18 cellular contexts compared by ENCODE assay signal in the genomic region with DNA sequence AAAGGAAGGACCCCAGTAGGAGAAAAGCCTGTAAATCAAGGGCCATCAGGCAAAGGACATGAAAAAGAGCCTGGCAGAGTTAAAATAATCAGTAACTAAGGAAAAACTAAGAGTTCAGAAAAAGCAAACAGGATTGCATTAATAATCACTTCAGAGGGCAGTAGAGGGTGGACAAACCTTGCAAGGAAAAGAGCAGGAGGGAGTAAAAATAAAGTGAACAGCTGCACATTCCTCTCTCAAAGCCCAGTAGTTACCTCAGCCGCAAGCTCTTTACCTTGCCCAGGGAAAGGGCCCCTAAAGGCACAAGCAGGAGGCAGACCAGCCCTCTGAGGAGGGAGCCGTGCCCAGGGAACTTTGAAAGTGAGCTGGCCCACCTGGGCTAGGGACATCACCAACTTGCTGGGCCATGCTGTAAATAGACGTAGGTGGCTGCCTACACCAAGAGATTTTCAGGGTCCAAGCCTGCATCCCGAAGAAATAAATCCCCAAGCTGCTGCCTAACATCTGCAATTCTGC.
DNase-seq lines count a peak whose midpoint lies in the region; ATAC-seq, FAIRE-seq and TF ChIP-seq lines count a peak whose summit lies in the region.
"Had no signal": no experiment of that assay in that cellular context is flagged by ENCODE, and none has a peak within 500 bp of the region (broad histone marks: within the 10 kb centered on the region; RNA-seq: fewer than 3 reads in every experiment).

No MANE protein-coding gene starts in this region.

- no peak overlapping the region for H3K18ac ChIP-seq in H1 (ENCODE audit: extremely low read depth, low read length)

- FAIRE-seq in H1 (lab: Jason Lieb, UNC): no peak
- FAIRE-seq: A549 had no signal

- H3K4me3 ChIP-seq in GM23338 (no peak overlapping the region), H1 (ENCODE audit: extremely low read depth in 1 of 4, insufficient read depth in 2 of 4, low read depth in 3 of 4, low read length in 4 of 4) (no peak overlapping the region), thoracic aorta (no peak overlapping the region)
- H3K4me3 ChIP-seq: A549 had no signal

- no peak overlapping the region for H3K23ac ChIP-seq in H1 (ENCODE audit: insufficient read length)

- H2BK12ac ChIP-seq in H1 (ENCODE audit: low read depth, low read length): no peak overlapping the region

- H4K20me1 ChIP-seq in GM23338 (replicated peaks; ENCODE audit: insufficient read depth) (no peaks in the 10 kb centered on the region; the same call in 1 of the 2 replicates), H1 (replicated peaks in 1 of 2; ENCODE audit: control insufficient read depth in 1 of 2, insufficient read depth in 2 of 2, low read length in 2 of 2) (no peaks in the 10 kb centered on the region)

- peak overlapping the region; percentile 80 for H2AFZ ChIP-seq in GM23338
- peak overlapping the region; percentile 66; the same call in 1 of the 2 replicates for H2AFZ ChIP-seq in H1 (ENCODE audit: low read length)

- peaks cover 9% of the 10 kb centered on the region for H3K4me1 Mint-ChIP-seq in GM23338
- H3K4me1 Mint-ChIP-seq: CD14-positive monocyte had no signal

- no peak overlapping the region for H3K4ac ChIP-seq in H1 (replicated peaks; ENCODE audit: insufficient read length, low read depth, low read length)

- H3K27me3 ChIP-seq in GM23338 (ENCODE audit: insufficient read depth): no peaks in the 10 kb centered on the region
- no peaks in the 10 kb centered on the region for H3K27me3 ChIP-seq in H1 (replicated peaks in 1 of 4; ENCODE audit: control insufficient read depth in 3 of 4, extremely low read depth in 1 of 4, insufficient read depth in 3 of 4, low read length in 3 of 4)
- H3K27me3 ChIP-seq in thoracic aorta (replicated peaks; ENCODE audit: insufficient read depth): no peaks in the 10 kb centered on the region

- no peak overlapping the region for H3K9ac ChIP-seq in H1 (replicated peaks in 1 of 4; ENCODE audit: extremely low read depth in 1 of 4, low read depth in 3 of 4, low read length in 3 of 4)

- no peak overlapping the region for H4K91ac ChIP-seq in H1 (replicated peaks; ENCODE audit: insufficient read length, low read length)

- no peak for TF ChIP-seq EP300 in H1 (IDR thresholded peaks at IDR 0.05; ENCODE audit: borderline replicate concordance in 1 of 2, low read depth in 2 of 2, low read length in 2 of 2)

- H3K79me2 ChIP-seq in GM23338 (replicated peaks; ENCODE audit: insufficient read depth) (no peaks in the 10 kb centered on the region), H1 (ENCODE audit: control insufficient read depth in 1 of 2, insufficient read depth in 2 of 2, low read length in 2 of 2) (no peaks in the 10 kb centered on the region)

- H3F3A ChIP-seq in GM23338 (replicated peaks; ENCODE audit: low read depth): no peaks in the 10 kb centered on the region

- no peak overlapping the region for H2BK15ac ChIP-seq in H1 (ENCODE audit: low read length)

- no peak overlapping the region for H3K56ac ChIP-seq in H1 (replicated peaks; ENCODE audit: insufficient read length, low read depth, low read length)

- no peak overlapping the region for H3K27ac Mint-ChIP-seq in GM23338
- H3K27ac Mint-ChIP-seq: CD14-positive monocyte had no signal

- H3K27ac ChIP-seq in GM23338 (ENCODE audit: low read depth) (no peak overlapping the region), H1 (ENCODE audit: low read depth, low read length) (no peak overlapping the region), thoracic aorta (peak overlapping the region; percentile 78 to 80)
- H3K27ac ChIP-seq: A549 had no signal

- no peak overlapping the region for H2BK20ac ChIP-seq in H1 (ENCODE audit: low read length)

- H3K9me3 ChIP-seq in H1 (ENCODE audit: insufficient read depth in 2 of 2, low read depth in 1 of 2, low read length in 1 of 2): no peaks in the 10 kb centered on the region
- no peaks in the 10 kb centered on the region for H3K9me3 ChIP-seq in thoracic aorta
- H3K9me3 ChIP-seq: A549 had no signal

- H3K4me2 ChIP-seq in GM23338: peak overlapping the region; percentile 31; the same call in 1 of the 2 replicates
- no peak overlapping the region; a peak in 1 of 4 replicates for H3K4me2 ChIP-seq in H1 (ENCODE audit: insufficient read depth in 1 of 2, low read depth in 2 of 2, low read length in 2 of 2)
- H3K4me2 ChIP-seq: A549 had no signal

- H4K5ac ChIP-seq in H1 (ENCODE audit: insufficient read length, low read depth, low read length): no peak overlapping the region

- H2BK120ac ChIP-seq in H1 (replicated peaks; ENCODE audit: low read depth, low read length): no peak overlapping the region

- no peak overlapping the region for H4K8ac ChIP-seq in H1 (ENCODE audit: extremely low read depth, insufficient read depth, low read length)

- WGBS in H1 (ENCODE audit: extremely low coverage in 1 of 2, insufficient coverage in 1 of 2, insufficient read length in 1 of 2, insufficient replicate concordance in 2 of 2, low coverage in 1 of 2, low lambda C conversion rate in 2 of 2, missing lambda C conversion rate in 1 of 2), 2 experiments: 67% methylated on average over 4 of the region's 4 CpGs; no CpG with 5 or more reads in 1 of the 2 experiments

- TF ChIP-seq CTCF in GM23338 (conservative IDR thresholded peaks at IDR 0.05; ENCODE audit: low read depth in 2 of 2): no peak
- TF ChIP-seq CTCF in H1 (IDR thresholded peaks at IDR 0.05; ENCODE audit: control extremely low read depth in 1 of 3, insufficient read depth in 1 of 3, low read depth in 1 of 3, low read length in 3 of 3): no peak
- no peak for TF ChIP-seq CTCF in thoracic aorta (IDR thresholded peaks at IDR 0.05)

- ATAC-seq in GM23338: peak; percentile 83
- peak; percentile 63 for ATAC-seq in thoracic aorta (ENCODE audit: insufficient number of reproducible peaks, low FRiP score, low read depth)
- no peak for ATAC-seq in GM18858 (IDR thresholded peaks at IDR 0.05; ENCODE audit: unreplicated experiment)
- ATAC-seq in Right ventricle myocardium inferior: no peak
- no peak for ATAC-seq in HG02870 (IDR thresholded peaks at IDR 0.05; ENCODE audit: unreplicated experiment)
- ATAC-seq: A549, PC-3 had no signal

- no peak for TF ChIP-seq RAD21 in H1 (IDR thresholded peaks at IDR 0.05 in 1 of 2, conservative IDR thresholded peaks at IDR 0.05 in 1 of 2; ENCODE audit: low read depth in 2 of 2, low read length in 2 of 2)

- H2BK5ac ChIP-seq in H1 (ENCODE audit: low read depth, low read length): no peak overlapping the region

- no peaks in the 10 kb centered on the region for H3K27me3 Mint-ChIP-seq in GM23338 (ENCODE audit: insufficient read depth, low read depth, poor library complexity)

- H2AK5ac ChIP-seq in H1 (ENCODE audit: low read depth, low read length): no peak overlapping the region

- no peaks in the 10 kb centered on the region for H3K36me3 Mint-ChIP-seq in GM23338 (ENCODE audit: low read depth)
- H3K36me3 Mint-ChIP-seq: CD14-positive monocyte had no signal

- peaks cover 7% of the 10 kb centered on the region; the same call in 1 of the 2 replicates for H3K9me2 ChIP-seq in GM23338 (ENCODE audit: insufficient read depth)

- H3K9me3 Mint-ChIP-seq in GM23338: no peaks in the 10 kb centered on the region
- H3K9me3 Mint-ChIP-seq: CD14-positive monocyte had no signal

- H3K14ac ChIP-seq in H1 (ENCODE audit: insufficient read length): no peak overlapping the region

- TF ChIP-seq POLR2A in H1 (IDR thresholded peaks at IDR 0.05; ENCODE audit: control extremely low read depth in 1 of 2, low read depth in 2 of 2, low read length in 2 of 2): no peak

- H3K79me1 ChIP-seq in H1 (ENCODE audit: low read depth, low read length): no peaks in the 10 kb centered on the region

- no peaks in the 10 kb centered on the region for H3K36me3 ChIP-seq in GM23338 (ENCODE audit: insufficient read depth)
- H3K36me3 ChIP-seq in H1 (ENCODE audit: control insufficient read depth in 2 of 4, insufficient read depth in 4 of 4, low read length in 3 of 4): no peaks in the 10 kb centered on the region
- no peaks in the 10 kb centered on the region for H3K36me3 ChIP-seq in thoracic aorta

- peak; percentile 45 for DNase-seq in GM23338 (ENCODE audit: low spot score)
- no peak for DNase-seq in H1 (ENCODE audit: low read depth in 1 of 2, low spot score in 2 of 2)
- DNase-seq in kidney tubule cell (ENCODE audit: low spot score): peak; percentile 17
- no peak for DNase-seq in thoracic aorta (ENCODE audit: low spot score)
- DNase-seq in Right ventricle myocardium inferior (ENCODE audit: missing footprints): no peak
- no peak for DNase-seq in SKM-1 (lab: John Stamatoyannopoulos, UW; ENCODE audit: unreplicated experiment)
- DNase-seq: COR-L47, DMS53, KBM-7, NCI-H1048, NCI-H146, NCI-H226, NCI-H526 treated with DMSO at 0.1 percent for 48 hours, PC-3 had no signal

- POLR2A ChIA-PET in H1 (lab: Charles Lee; ENCODE audit: partially characterized antibody): no interaction called here

- no peak overlapping the region for H3K4me3 Mint-ChIP-seq in GM23338
- H3K4me3 Mint-ChIP-seq: CD14-positive monocyte had no signal

- H3K4me1 ChIP-seq in GM23338 (ENCODE audit: insufficient read depth) (no peaks in the 10 kb centered on the region), H1 (replicated peaks in 1 of 4; ENCODE audit: control insufficient read depth in 3 of 4, insufficient read depth in 4 of 4, low read length in 3 of 4) (peaks cover 0 to 5% (median 5%) of the 10 kb centered on the region in 4 experiments; a peak in 4 of 7 replicates), thoracic aorta (ENCODE audit: control insufficient read depth in 1 of 2, low read depth in 2 of 2) (peaks cover 18 to 54% of the 10 kb centered on the region in 2 donors)
- H3K4me1 ChIP-seq: A549 had no signal

- intact Hi-C loops in Right ventricle myocardium inferior (cut with DNase I): no loop called here

- CTCF ChIA-PET in H1 (lab: Charles Lee; ENCODE audit: partially characterized antibody): interaction anchor here (1.4 kb wide), 1 partner anchor 11 kb away, joined by 9 read pairs; no protein-coding TSS in a partner anchor

- H3K23me2 ChIP-seq in H1 (ENCODE audit: low read depth, low read length): no peaks in the 10 kb centered on the region

TF ChIP-seq in GM23338, 12 proteins besides CTCF, POLR2A, EP300 and RAD21 (continues in another document):
- no peak for TF ChIP-seq POLR2AphosphoS5 (IDR thresholded peaks at IDR 0.05; ENCODE audit: low read depth)

TF ChIP-seq in H1, 55 proteins besides CTCF, POLR2A, EP300 and RAD21:
- TF ChIP-seq EGR1 (IDR thresholded peaks at IDR 0.05; ENCODE audit: borderline replicate concordance, low read depth, low read length) (peak; percentile 9; the same call in 1 of the 2 replicates), GTF2F1 (IDR thresholded peaks at IDR 0.05; ENCODE audit: borderline replicate concordance, low read depth, low read length) (no peak)

Comparison
In these comparisons a context has a peak if more than half of its experiments do, and no peak if none do; other contexts are left out.
1. ATAC-seq: peak in GM23338 (single experiment) and thoracic aorta (single experiment); none in GM18858 (single experiment), Right ventricle myocardium inferior (single experiment) and HG02870 (single experiment).
2. DNase-seq: peak in GM23338 (single experiment) and kidney tubule cell (single experiment); none in H1 (0 of 2), thoracic aorta (single experiment), Right ventricle myocardium inferior (single experiment) and SKM-1 (single experiment).
3. H3K27ac ChIP-seq: peak in thoracic aorta (2 of 2); none in GM23338 (single experiment) and H1 (single experiment).